8 cellular contexts compared by ENCODE assay signal in genomic region chr17:77441130-77441920, GRCh38.
A peak's percentile ranks its signal among the peaks of the same experiment; 100 is the strongest.
DNase-seq lines count a peak whose midpoint lies in the region; ATAC-seq and TF ChIP-seq lines count a peak whose summit lies in the region.

No MANE protein-coding gene starts in this region.

- POLR2A ChIA-PET in RWPE1 (lab: Yijun Ruan, JAX; ENCODE audit: low non-redundant PET) = no interaction called here

- peaks cover 91% of the 10 kb centered on the region for H3K4me1 Mint-ChIP-seq in nephron

- H3K27me3 Mint-ChIP-seq in nephron (ENCODE audit: low read depth) = no peaks in the 10 kb centered on the region

- TF ChIP-seq CTCF in RWPE1 (conservative IDR thresholded peaks at IDR 0.05; ENCODE audit: low read depth) (no peak), nephron (IDR thresholded peaks at IDR 0.05; ENCODE audit: unreplicated experiment in 3 of 3) (no peak)

- no peaks in the 10 kb centered on the region for H3K9me3 Mint-ChIP-seq in nephron

- peak overlapping the region; percentile 25 to 98 (median 85) for H3K27ac Mint-ChIP-seq in nephron

- H3K27ac ChIP-seq in RWPE1 = peak overlapping the region; percentile 70

- peak; percentile 45 for ATAC-seq in HG03139 (IDR thresholded peaks at IDR 0.05; ENCODE audit: unreplicated experiment)

- DNase-seq in stimulated activated CD4-positive, alpha-beta T cell treated with anti-CD3 and anti-CD28 coated beads, Interleukin-15, amount 100 ng/mL, for 24 hours = peak; percentile 76
- no peak for DNase-seq in stimulated activated CD4-positive, alpha-beta T cell treated with anti-CD3 and anti-CD28 coated beads, Interleukin-2, amount 100 ng/mL, for 48 hours
- DNase-seq in RWPE1 (ENCODE audit: low spot score) = no peak
- DNase-seq in activated naive CD4-positive, alpha-beta T cell treated with Interleukin-2 at 50 U/mL for 16 hours = peak; percentile 80
- DNase-seq in HPDE6-E6E7 (ENCODE audit: extremely low spot score) = no peak
- DNase-seq in NCI-H82 treated with DMSO at 0.1 percent for 48 hours (lab: John Stamatoyannopoulos, UW; ENCODE audit: unreplicated experiment) = no peak

- no peak overlapping the region for H3K4me3 Mint-ChIP-seq in nephron

- H3K36me3 Mint-ChIP-seq in nephron (ENCODE audit: low read depth) = peaks cover 8% of the 10 kb centered on the region

- CTCF ChIA-PET in RWPE1 (lab: Yijun Ruan, JAX) = no interaction called here

Comparison
In these comparisons a context has a peak if more than half of its experiments do, and no peak if none do; other contexts are left out.
1. DNase-seq: peak in stimulated activated CD4-positive, alpha-beta T cell treated with anti-CD3 and anti-CD28 coated beads, Interleukin-15, amount 100 ng/mL, for 24 hours (single experiment) and activated naive CD4-positive, alpha-beta T cell treated with Interleukin-2 at 50 U/mL for 16 hours (single experiment); none in stimulated activated CD4-positive, alpha-beta T cell treated with anti-CD3 and anti-CD28 coated beads, Interleukin-2, amount 100 ng/mL, for 48 hours (0 of 2), RWPE1 (single experiment), HPDE6-E6E7 (single experiment) and NCI-H82 treated with DMSO at 0.1 percent for 48 hours (single experiment).